Comparison of ENCODE assay signal across 4 cellular contexts in genomic region chr1:18085387-18086074, GRCh38.
TF ChIP-seq lines count a peak whose summit lies in the region.

No MANE protein-coding gene starts in this region.

TF ChIP-seq in SK-N-SH, 30 proteins besides CTCF, POLR2A, EP300 and RAD21:
- TF ChIP-seq EZH2phosphoT487 (IDR thresholded peaks at IDR 0.05; ENCODE audit: borderline replicate concordance, low read depth) (no peak), NFIC (IDR thresholded peaks at IDR 0.05; ENCODE audit: borderline replicate concordance) (no peak), ELF1 (IDR thresholded peaks at IDR 0.05) (no peak), YY1 (IDR thresholded peaks at IDR 0.05; ENCODE audit: low read depth) (no peak), MAX (IDR thresholded peaks at IDR 0.05; ENCODE audit: low read depth) (no peak), FOSL2 (IDR thresholded peaks at IDR 0.05; ENCODE audit: borderline replicate concordance, low read depth) (no peak), NRF1 (IDR thresholded peaks at IDR 0.05; ENCODE audit: low read depth, low read length) (no peak), RCOR1 (IDR thresholded peaks at IDR 0.05; ENCODE audit: low read length) (no peak), SMC3 (IDR thresholded peaks at IDR 0.05; ENCODE audit: low read depth, low read length) (no peak)

TF ChIP-seq in SK-N-SH treated with all-trans-retinoic acid at 6 μM for 48 hours, 23 proteins besides CTCF, POLR2A, EP300 and RAD21:
- TF ChIP-seq ISL1 (CRISPR knock-in tag; IDR thresholded peaks at IDR 0.05) (no peak), ZNF70 (CRISPR knock-in tag; IDR thresholded peaks at IDR 0.05) (no peak), SNAI2 (CRISPR knock-in tag; IDR thresholded peaks at IDR 0.05) (no peak), POU6F1 (CRISPR knock-in tag; IDR thresholded peaks at IDR 0.05; ENCODE audit: borderline replicate concordance, low read depth) (no peak), CSDC2 (CRISPR knock-in tag; IDR thresholded peaks at IDR 0.05) (no peak), TSHZ2 (CRISPR knock-in tag; IDR thresholded peaks at IDR 0.05) (no peak), ARNTL (CRISPR knock-in tag; IDR thresholded peaks at IDR 0.05; ENCODE audit: borderline replicate concordance, low read depth) (no peak), TCF4 (CRISPR knock-in tag; IDR thresholded peaks at IDR 0.05; ENCODE audit: borderline replicate concordance) (no peak)

TF ChIP-seq in IMR-90, 13 proteins besides CTCF, POLR2A, EP300 and RAD21:
- TF ChIP-seq MXI1 (IDR thresholded peaks at IDR 0.05; ENCODE audit: borderline replicate concordance, low read depth, low read length) (no peak), MAZ (IDR thresholded peaks at IDR 0.05; ENCODE audit: borderline replicate concordance, low read depth, low read length) (no peak), RFX5 (IDR thresholded peaks at IDR 0.05; ENCODE audit: low read depth, low read length) (no peak), SMC3 (IDR thresholded peaks at IDR 0.05; ENCODE audit: low read depth, low read length) (no peak), CEBPB (IDR thresholded peaks at IDR 0.05; ENCODE audit: low read depth, low read length) (no peak), MAFK (IDR thresholded peaks at IDR 0.05; ENCODE audit: low read depth, low read length) (no peak), USF2 (IDR thresholded peaks at IDR 0.05; ENCODE audit: low read depth, low read length) (no peak), RCOR1 (IDR thresholded peaks at IDR 0.05; ENCODE audit: insufficient replicate concordance, low read length) (no peak)
TF ChIP-seq in IMR-90: peak in this region for 0.

TF ChIP-seq in GM23338, 12 proteins besides CTCF, POLR2A, EP300 and RAD21:
- TF ChIP-seq ZNF331 (CRISPR knock-in tag; IDR thresholded peaks at IDR 0.05; ENCODE audit: low read depth): no peak
- TF ChIP-seq JUNB (IDR thresholded peaks at IDR 0.05; ENCODE audit: unreplicated experiment): no peak
- no peak for TF ChIP-seq CREB1 (CRISPR knock-in tag; IDR thresholded peaks at IDR 0.05; ENCODE audit: low read depth)
- TF ChIP-seq NANOG (IDR thresholded peaks at IDR 0.05; ENCODE audit: borderline replicate concordance): no peak
- no peak for TF ChIP-seq POLR2AphosphoS5 (IDR thresholded peaks at IDR 0.05; ENCODE audit: low read depth)
- no peak for TF ChIP-seq ZNF462 (CRISPR knock-in tag; IDR thresholded peaks at IDR 0.05)
- no peak for TF ChIP-seq ZNF114 (CRISPR knock-in tag; IDR thresholded peaks at IDR 0.05)
- TF ChIP-seq EZH2 (IDR thresholded peaks at IDR 0.05; ENCODE audit: low read depth, unreplicated experiment): no peak
- TF ChIP-seq REST (IDR thresholded peaks at IDR 0.05; ENCODE audit: unreplicated experiment): no peak
- no peak for TF ChIP-seq EZH2phosphoT487 (IDR thresholded peaks at IDR 0.05; ENCODE audit: unreplicated experiment)
- no peak for TF ChIP-seq ETS1 (IDR thresholded peaks at IDR 0.05)
- TF ChIP-seq STAT1 (IDR thresholded peaks at IDR 0.05; ENCODE audit: unreplicated experiment): no peak
